In genomic region chr1:167806676-167807075, GRCh38 we compare ENCODE assay signal across 5 cellular contexts.
DNase-seq lines count a peak whose midpoint lies in the region; ATAC-seq and TF ChIP-seq lines count a peak whose summit lies in the region.
"Not testable (repeated sequence)": the region's sequence is repeated elsewhere in the genome, so short reads cannot be mapped to it uniquely, and the experiment has no call there.

No MANE protein-coding gene starts in this region.

- H3K27me3 Mint-ChIP-seq in activated CD4-positive, alpha-beta T cell treated with anti-CD3 and anti-CD28 coated beads, Interleukin-2, amount 10 ng/mL, durations not matched to agents 7 days and 5 days; stimulated activated naive B cell treated with anti-CD40 and anti-IgM and Interleukin-4, amounts not matched to agents 10 μg/mL and 1 μg/mL and 100 μg/mL, for 72 hours: not testable (repeated sequence)

- CTCF ChIA-PET in IMR-90 (lab: Yijun Ruan, JAX) = not testable (repeated sequence)
- CTCF ChIA-PET in activated CD4-positive, alpha-beta T cell treated with anti-CD3 and anti-CD28 coated beads, Interleukin-2, amount 10 ng/mL, durations not matched to agents 7 days and 5 days (lab: Charles Lee) = interaction anchor here (1.3 to 1.4 kb wide), 2 partner anchors 18 to 92 kb away, joined by 3 to 5 read pairs; no protein-coding TSS in a partner anchor

- H2BK15ac ChIP-seq in IMR-90 (ENCODE audit: low read depth, low read length) = not testable (repeated sequence)

- H3K23ac ChIP-seq in IMR-90 (ENCODE audit: low read depth, low read length) = not testable (repeated sequence)

- in situ Hi-C loops in IMR-90 (cut with MboI; ENCODE audit: low sequenced_read_pairs) = not testable (repeated sequence)

- H4K8ac ChIP-seq in IMR-90 (ENCODE audit: low read depth in 2 of 2, low read length in 2 of 2) = not testable (repeated sequence)

- not testable (repeated sequence) for H3K36me3 ChIP-seq in BLaER1; DND-41 (ENCODE audit: insufficient read depth, low read length); IMR-90 (ENCODE audit: control insufficient read depth, insufficient read depth, low read length)

- not testable (repeated sequence) for H3K27me3 ChIP-seq in BLaER1; DND-41 (ENCODE audit: insufficient read depth, low read length, poor library complexity); IMR-90 (ENCODE audit: control insufficient read depth, insufficient read depth, low read length)

- not testable (repeated sequence) for H3K4me2 ChIP-seq in BLaER1; DND-41 (ENCODE audit: insufficient read depth, low read length); IMR-90 (ENCODE audit: low read depth, low read length)

- H3K9me3 Mint-ChIP-seq in activated CD4-positive, alpha-beta T cell treated with anti-CD3 and anti-CD28 coated beads, Interleukin-2, amount 10 ng/mL, durations not matched to agents 7 days and 5 days; stimulated activated naive B cell treated with anti-CD40 and anti-IgM and Interleukin-4, amounts not matched to agents 10 μg/mL and 1 μg/mL and 100 μg/mL, for 72 hours: not testable (repeated sequence)

- H3K27ac Mint-ChIP-seq in activated CD4-positive, alpha-beta T cell treated with anti-CD3 and anti-CD28 coated beads, Interleukin-2, amount 10 ng/mL, durations not matched to agents 7 days and 5 days = peak overlapping the region; percentile 51
- H3K27ac Mint-ChIP-seq in stimulated activated naive B cell treated with anti-CD40 and anti-IgM and Interleukin-4, amounts not matched to agents 10 μg/mL and 1 μg/mL and 100 μg/mL, for 72 hours = peak overlapping the region; percentile 42

- not testable (repeated sequence) for H3K79me1 ChIP-seq in IMR-90 (ENCODE audit: low read depth in 1 of 2, low read length in 2 of 2)

- not testable (repeated sequence) for H2AK9ac ChIP-seq in IMR-90 (replicated peaks; ENCODE audit: low read depth, low read length, poor library complexity)

- peaks cover 41% of the 10 kb centered on the region for H3K9me3 ChIP-seq in BLaER1
- H3K9me3 ChIP-seq in DND-41 (ENCODE audit: insufficient read depth, low read length, severe bottlenecking); IMR-90 (ENCODE audit: control insufficient read depth, insufficient read depth, low read length): not testable (repeated sequence)

- H3K27ac ChIP-seq in BLaER1 = peak overlapping the region; percentile 62
- H3K27ac ChIP-seq in DND-41 (ENCODE audit: low read length) = peak overlapping the region; percentile 54; the same call in 1 of the 2 replicates
- H3K27ac ChIP-seq in IMR-90 (ENCODE audit: insufficient read depth, low read length) = not testable (repeated sequence)

- TF ChIP-seq POLR2A in IMR-90 (IDR thresholded peaks at IDR 0.05; ENCODE audit: low read depth, low read length) = not testable (repeated sequence)

- not testable (repeated sequence) for TF ChIP-seq CTCF in DND-41 (IDR thresholded peaks at IDR 0.05; ENCODE audit: borderline replicate concordance, extremely low read depth, low read length, poor library complexity, severe bottlenecking); IMR-90 (conservative IDR thresholded peaks at IDR 0.05; ENCODE audit: low read depth, low read length)

- not testable (repeated sequence) for H4K20me1 ChIP-seq in BLaER1; DND-41 (ENCODE audit: insufficient read depth, low read length); IMR-90 (ENCODE audit: insufficient read depth, low read length)

- not testable (repeated sequence) for H2AFZ ChIP-seq in DND-41 (ENCODE audit: low read depth, low read length); IMR-90 (replicated peaks; ENCODE audit: low read length, poor library complexity)

- H3K4me3 Mint-ChIP-seq in activated CD4-positive, alpha-beta T cell treated with anti-CD3 and anti-CD28 coated beads, Interleukin-2, amount 10 ng/mL, durations not matched to agents 7 days and 5 days; stimulated activated naive B cell treated with anti-CD40 and anti-IgM and Interleukin-4, amounts not matched to agents 10 μg/mL and 1 μg/mL and 100 μg/mL, for 72 hours: not testable (repeated sequence)

- H3K9me1 ChIP-seq in IMR-90 (ENCODE audit: insufficient read depth, low read length) = peaks cover 12% of the 10 kb centered on the region

- not testable (repeated sequence) for H2BK5ac ChIP-seq in IMR-90 (ENCODE audit: low read depth, low read length, poor library complexity, severe bottlenecking)

- dilution Hi-C loops in IMR-90 (cut with HindIII; ENCODE audit: low sequenced_read_pairs, unreplicated experiment) = not testable (repeated sequence)

- BruUV-seq in IMR-90 (replicated peaks; lab: Mats Ljungman, UMichigan) = not testable (repeated sequence)

- H3K4me3 ChIP-seq in BLaER1; DND-41 (ENCODE audit: low read depth in 1 of 2, low read length in 2 of 2); IMR-90 (ENCODE audit: insufficient read depth, low read depth, low read length): not testable (repeated sequence)

- H2BK20ac ChIP-seq in IMR-90 (ENCODE audit: low read depth, low read length) = not testable (repeated sequence)

- not testable (repeated sequence) for H3K9ac ChIP-seq in BLaER1; DND-41 (ENCODE audit: low read depth, low read length); IMR-90 (ENCODE audit: low read depth, low read length)

- H2AK5ac ChIP-seq in IMR-90 (ENCODE audit: low read depth, low read length) = peak overlapping the region; percentile 39; the same call in 1 of the 2 replicates

- not testable (repeated sequence) for H4K91ac ChIP-seq in IMR-90 (ENCODE audit: insufficient read depth, low read depth, low read length)

- not testable (repeated sequence) for H3K36me3 Mint-ChIP-seq in activated CD4-positive, alpha-beta T cell treated with anti-CD3 and anti-CD28 coated beads, Interleukin-2, amount 10 ng/mL, durations not matched to agents 7 days and 5 days (ENCODE audit: low read depth); stimulated activated naive B cell treated with anti-CD40 and anti-IgM and Interleukin-4, amounts not matched to agents 10 μg/mL and 1 μg/mL and 100 μg/mL, for 72 hours

- H3K4me1 ChIP-seq in BLaER1 = peaks cover 29% of the 10 kb centered on the region
- H3K4me1 ChIP-seq in DND-41 (ENCODE audit: insufficient read depth, low read length) = peaks cover 36% of the 10 kb centered on the region
- H3K4me1 ChIP-seq in IMR-90 (ENCODE audit: control insufficient read depth, insufficient read depth, low read length) = not testable (repeated sequence)

- H3K4ac ChIP-seq in IMR-90 (ENCODE audit: low read depth, low read length) = not testable (repeated sequence)

- ATAC-seq in DND-41 (ENCODE audit: insufficient read depth, low read depth); IMR-90 (ENCODE audit: low read depth); stimulated activated naive B cell treated with anti-CD40 and anti-IgM and Interleukin-4, amounts not matched to agents 10 μg/mL and 1 μg/mL and 100 μg/mL, for 72 hours (replicated peaks): not testable (repeated sequence)

- POLR2A ChIA-PET in IMR-90 (lab: Charles Lee; ENCODE audit: unreplicated experiment); activated CD4-positive, alpha-beta T cell treated with anti-CD3 and anti-CD28 coated beads, Interleukin-2, amount 10 ng/mL, durations not matched to agents 7 days and 5 days (lab: Charles Lee): not testable (repeated sequence)

- not testable (repeated sequence) for H4K5ac ChIP-seq in IMR-90 (ENCODE audit: low read depth, low read length)

- intact Hi-C loops in IMR-90 (cut with micrococcal nuclease) = loop anchor here (10.0 kb wide), 2 partner anchors 202 to 582 kb away; partner anchors contain the start of gene POU2F1

- not testable (repeated sequence) for H2BK120ac ChIP-seq in IMR-90 (ENCODE audit: low read depth, low read length)

- not testable (repeated sequence) for H3K56ac ChIP-seq in IMR-90 (ENCODE audit: extremely low read depth, insufficient read depth, low read length)

- peaks cover 28% of the 10 kb centered on the region for H3K4me1 Mint-ChIP-seq in activated CD4-positive, alpha-beta T cell treated with anti-CD3 and anti-CD28 coated beads, Interleukin-2, amount 10 ng/mL, durations not matched to agents 7 days and 5 days
- H3K4me1 Mint-ChIP-seq in stimulated activated naive B cell treated with anti-CD40 and anti-IgM and Interleukin-4, amounts not matched to agents 10 μg/mL and 1 μg/mL and 100 μg/mL, for 72 hours = peaks cover 13 to 26% of the 10 kb centered on the region in 2 donors

- WGBS in IMR-90 (ENCODE audit: extremely low coverage in 2 of 2, insufficient read length in 1 of 2), 2 experiments = no CpG with 5 or more reads among the region's 12 CpGs

- not testable (repeated sequence) for H3K14ac ChIP-seq in IMR-90 (replicated peaks; ENCODE audit: low read depth, low read length)

- DNase-seq in DND-41; IMR-90; activated CD4-positive, alpha-beta T cell treated with anti-CD3 and anti-CD28 coated beads, Interleukin-2, amount 10 ng/mL, durations not matched to agents 7 days and 5 days; stimulated activated naive B cell treated with anti-CD40 and anti-IgM and Interleukin-4, amounts not matched to agents 10 μg/mL and 1 μg/mL and 100 μg/mL, for 72 hours: not testable (repeated sequence)

- not testable (repeated sequence) for H3K79me2 ChIP-seq in DND-41 (ENCODE audit: insufficient read depth, low read length)

- not testable (repeated sequence) for H3K18ac ChIP-seq in IMR-90 (ENCODE audit: low read depth, low read length)

- not testable (repeated sequence) for TF ChIP-seq RAD21 in IMR-90 (IDR thresholded peaks at IDR 0.05; ENCODE audit: low read length)
